ENCODE assay signal across 26 cellular contexts in genomic region chr10:74529205-74529604, GRCh38.
"Had no signal": no experiment of that assay in that cellular context is flagged by ENCODE, and none has a peak within 500 bp of the region (broad histone marks: within the 10 kb centered on the region; RNA-seq: fewer than 3 reads in every experiment).

No MANE protein-coding gene starts in this region.

- ATAC-seq: activated naive CD4-positive, alpha-beta T cell treated with anti-CD3 and anti-CD28 coated beads, Interleukin-2, amount 50 U/mL, for 72 hours; activated T-cell treated with anti-CD3 and anti-CD28 coated beads, Interleukin-2, amount 50 U/mL, for 72 hours; body of pancreas; left lung; lower lobe of right lung; naive thymus-derived CD8-positive, alpha-beta T cell; psoas muscle; stimulated activated naive B cell treated with anti-CD40 and anti-IgM and Interleukin-4, amounts not matched to agents 10 μg/mL and 1 μg/mL and 100 μg/mL, for 72 hours had no signal

- H3K36me3 ChIP-seq: left lung, lower lobe of right lung, stomach, tibial artery had no signal

- H3K27me3 ChIP-seq: body of pancreas, dorsolateral prefrontal cortex, left lung, stomach, tibial artery had no signal

- DNase-seq: activated CD4-positive, alpha-beta T cell treated with anti-CD3 and anti-CD28 coated beads for 4 hours; activated CD4-positive, alpha-beta T cell treated with anti-CD3 and anti-CD28 coated beads, Interleukin-2, amount 50 U/mL, for 4 hours; activated naive CD4-positive, alpha-beta T cell; activated T-cell treated with anti-CD3 and anti-CD28 coated beads for 4 hours; activated T-cell treated with anti-CD3 and anti-CD28 coated beads, Interleukin-2, amount 50 U/mL, for 72 hours; aorta; body of pancreas; dorsolateral prefrontal cortex; effector memory CD4-positive, alpha-beta T cell; kidney glomerular epithelial cell; left lung; lower lobe of right lung; mesenchymal stem cell; naive thymus-derived CD8-positive, alpha-beta T cell; nucleus accumbens; psoas muscle; stimulated activated CD4-positive, alpha-beta T cell treated with anti-CD3 and anti-CD28 coated beads, Interleukin-15, amount 100 ng/mL, for 24 hours; stimulated activated CD4-positive, alpha-beta T cell treated with anti-CD3 and anti-CD28 coated beads, Interleukin-2, amount 100 ng/mL, for 24 hours; stimulated activated naive B cell treated with anti-CD40 and anti-IgM and Interleukin-4, amounts not matched to agents 10 μg/mL and 1 μg/mL and 100 μg/mL, for 72 hours; stomach; T-helper 9 cell; tibial artery had no signal

- H3K4me3 ChIP-seq: body of pancreas, coronary artery, dorsolateral prefrontal cortex, left lung, lower lobe of right lung, psoas muscle, stomach, tibial artery had no signal

- FAIRE-seq: frontal cortex, TTC549 had no signal
